Comparison of ENCODE assay signal across 8 cellular contexts in genomic region chr5:80755634-80756033, GRCh38.
DNase-seq lines count a peak whose midpoint lies in the region; ATAC-seq and TF ChIP-seq lines count a peak whose summit lies in the region.

No MANE protein-coding gene starts in this region.

- DNase-seq in RPMI7951 (ENCODE audit: low read depth) (peak; percentile 13), myocyte (ENCODE audit: low read depth) (peak; percentile 12), DMS153 (lab: John Stamatoyannopoulos, UW) (no peak), omental fat pad (ENCODE audit: low spot score) (no peak), HK-2 (ENCODE audit: unreplicated experiment) (no peak), NCI-H446 treated with DMSO at 0.1 percent for 48 hours (lab: John Stamatoyannopoulos, UW) (no peak)

- ATAC-seq in GM19025 (IDR thresholded peaks at IDR 0.05; ENCODE audit: low read depth, unreplicated experiment) (peak; percentile 94), HG02852 (IDR thresholded peaks at IDR 0.05; ENCODE audit: unreplicated experiment) (peak; percentile 98), omental fat pad (ENCODE audit: low FRiP score) (no peak)

- TF ChIP-seq CTCF in omental fat pad (IDR thresholded peaks at IDR 0.05): no peak

Comparison
In these comparisons a context has a peak if more than half of its experiments do, and no peak if none do; other contexts are left out.
1. DNase-seq: peak in RPMI7951 (single experiment) and myocyte (single experiment); none in DMS153 (single experiment), omental fat pad (single experiment), HK-2 (single experiment) and NCI-H446 treated with DMSO at 0.1 percent for 48 hours (single experiment).